In genomic region chr17:42878924-42879595, GRCh38 we compare ENCODE assay signal across 26 cellular contexts. TPM values are rescaled to one million over a fixed set of nuclear protein-coding genes. Genes with fewer than 3 reads are reported as not detected.
"Had no signal": no experiment of that assay in that cellular context is flagged by ENCODE, and none has a peak within 500 bp of the region (broad histone marks: within the 10 kb centered on the region; RNA-seq: fewer than 3 reads in every experiment).

No MANE protein-coding gene starts in this region.

- H3K36me3 ChIP-seq: Peyer's patch, SJCRH30 had no signal

- H3K27me3 ChIP-seq: Peyer's patch had no signal

- H3K36me3 Mint-ChIP-seq: activated CD4-positive, alpha-beta memory T cell treated with anti-CD3 and anti-CD28 coated beads for 36 hours; activated naive CD8-positive, alpha-beta T cell; brain had no signal

- H3K27ac Mint-ChIP-seq: activated CD4-positive, alpha-beta memory T cell treated with anti-CD3 and anti-CD28 coated beads for 36 hours; activated CD4-positive, alpha-beta T cell treated with anti-CD3 and anti-CD28 coated beads, Interleukin-2, amount 10 ng/mL, durations not matched to agents 7 days and 5 days; activated naive CD4-positive, alpha-beta T cell treated with anti-CD3 and anti-CD28 coated beads for 36 hours; activated naive CD8-positive, alpha-beta T cell; brain had no signal

- H3K4me1 ChIP-seq: Peyer's patch, SJCRH30 had no signal

- H3K4me1 Mint-ChIP-seq: activated CD4-positive, alpha-beta T cell treated with anti-CD3 and anti-CD28 coated beads, Interleukin-2, amount 10 ng/mL, durations not matched to agents 7 days and 5 days; brain; central memory CD8-positive, alpha-beta T cell had no signal

- DNase-seq: activated CD4-positive, alpha-beta memory T cell treated with anti-CD3 and anti-CD28 coated beads for 36 hours; activated CD4-positive, alpha-beta T cell treated with anti-CD3 and anti-CD28 coated beads, Interleukin-2, amount 10 ng/mL, durations not matched to agents 7 days and 5 days; activated CD4-positive, CD25-positive, alpha-beta regulatory T cell; activated CD8-positive, alpha-beta memory T cell treated with anti-CD3 and anti-CD28 coated beads for 24 hours; activated effector memory CD4-positive, alpha-beta T cell treated with anti-CD3 and anti-CD28 coated beads, Interleukin-2, amount 50 U/mL, for 16 hours; activated naive CD4-positive, alpha-beta T cell treated with anti-CD3 and anti-CD28 coated beads for 36 hours; activated T-cell treated with anti-CD3 and anti-CD28 coated beads, Interleukin-2, amount 50 U/mL, for 4 hours; amygdala; NCI-H1048; NCI-H146; NCI-H187 treated with DMSO at 0.1 percent for 48 hours; NCI-H2081 treated with DMSO at 0.1 percent for 48 hours; NCI-H446; Right ventricle myocardium superior; SJCRH30; SK-N-SH; T-helper 1 cell had no signal

- H3K4me3 ChIP-seq: Peyer's patch, SJCRH30 had no signal

- H3K9me3 Mint-ChIP-seq: activated CD4-positive, alpha-beta memory T cell treated with anti-CD3 and anti-CD28 coated beads for 36 hours; activated CD4-positive, alpha-beta T cell treated with anti-CD3 and anti-CD28 coated beads, Interleukin-2, amount 10 ng/mL, durations not matched to agents 7 days and 5 days; activated naive CD4-positive, alpha-beta T cell treated with anti-CD3 and anti-CD28 coated beads for 36 hours; activated T-cell treated with anti-CD3 and anti-CD28 coated beads, Interleukin-2, amount 50 U/mL, for 4 hours; brain; central memory CD8-positive, alpha-beta T cell had no signal

- H3K9me3 ChIP-seq: Peyer's patch, SJCRH30, SK-N-SH had no signal

- H3K9me2 ChIP-seq: SK-N-SH had no signal

- H3K4me2 ChIP-seq: SK-N-SH had no signal

- H3K27ac ChIP-seq: Peyer's patch, RWPE1, SJCRH30, VCaP had no signal

- FAIRE-seq: astrocyte had no signal

- H3K9ac ChIP-seq: SK-N-SH had no signal

- ATAC-seq: activated T-cell treated with anti-CD3 and anti-CD28 coated beads, Interleukin-2, amount 50 U/mL, for 4 hours had no signal

- H3K4me3 Mint-ChIP-seq: activated CD4-positive, alpha-beta memory T cell treated with anti-CD3 and anti-CD28 coated beads for 36 hours; activated CD4-positive, alpha-beta T cell treated with anti-CD3 and anti-CD28 coated beads, Interleukin-2, amount 10 ng/mL, durations not matched to agents 7 days and 5 days; activated naive CD4-positive, alpha-beta T cell treated with anti-CD3 and anti-CD28 coated beads for 36 hours; activated naive CD8-positive, alpha-beta T cell; activated T-cell treated with anti-CD3 and anti-CD28 coated beads, Interleukin-2, amount 50 U/mL, for 4 hours; brain; central memory CD8-positive, alpha-beta T cell had no signal

RNA-seq across cellular contexts. Expression of gene G6PC1, which starts 21.5 kb away (rescaled TPM):
- total RNA-seq: activated CD4-positive, alpha-beta memory T cell treated with anti-CD3 and anti-CD28 coated beads for 36 hours; activated CD4-positive, alpha-beta T cell treated with anti-CD3 and anti-CD28 coated beads, Interleukin-2, amount 10 ng/mL, durations not matched to agents 7 days and 5 days; activated naive CD4-positive, alpha-beta T cell treated with anti-CD3 and anti-CD28 coated beads for 36 hours; astrocyte; M059J; Right ventricle myocardium superior; SJCRH30; T-helper 2 cell treated with Interferon-gamma antibody and Interleukin-4, amounts not matched to agents 100 ng/mL and 5 ng/mL, for 36 hours had no signal
- polyA plus RNA-seq: SK-N-SH had no signal

RNA-seq across cellular contexts. Expression of gene AOC2, which starts 34.7 kb away (rescaled TPM):
- total RNA-seq: M059J had no signal
